ENCODE assay signal across 9 cellular contexts in the genomic region with DNA sequence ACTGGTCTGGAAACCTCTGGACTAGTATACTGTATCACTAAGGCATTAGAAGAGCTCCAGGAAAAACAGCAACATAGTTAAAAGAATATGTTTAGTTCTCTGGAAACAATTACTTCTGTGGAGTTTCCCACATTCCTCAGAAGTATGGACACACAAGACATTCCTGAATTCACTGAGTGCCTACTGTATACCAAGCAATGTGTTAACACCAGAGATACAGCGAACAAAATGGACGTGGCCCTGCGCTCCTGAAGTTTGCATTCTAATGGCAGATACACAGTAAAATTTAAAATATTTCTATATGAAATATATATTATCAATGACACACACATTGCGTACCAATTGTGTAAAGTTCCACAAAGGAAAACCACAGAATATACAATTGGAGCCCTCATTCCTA. TPM values are rescaled to one million over a fixed set of nuclear protein-coding genes. Genes with fewer than 3 reads are reported as not detected.
A peak's percentile ranks its signal among the peaks of the same experiment; 100 is the strongest.
DNase-seq lines count a peak whose midpoint lies in the region; ATAC-seq and TF ChIP-seq lines count a peak whose summit lies in the region.
"Had no signal": no experiment of that assay in that cellular context is flagged by ENCODE, and none has a peak within 500 bp of the region (broad histone marks: within the 10 kb centered on the region; RNA-seq: fewer than 3 reads in every experiment).

No MANE protein-coding gene starts in this region.

- TF ChIP-seq CTCF in BE2C (IDR thresholded peaks at IDR 0.05; ENCODE audit: low read depth, low read length), result no peak
- TF ChIP-seq CTCF in LNCaP clone FGC (IDR thresholded peaks at IDR 0.05; ENCODE audit: control insufficient read depth, extremely low read depth, insufficient read depth), result no peak
- no peak for TF ChIP-seq CTCF in colonic mucosa (IDR thresholded peaks at IDR 0.05)

- CTCF ChIA-PET in naive thymus-derived CD4-positive, alpha-beta T cell (lab: Charles Lee), result interaction anchor here (0.6 to 1.7 kb wide), 4 partner anchors 37 to 827 kb away, joined by 3 to 9 read pairs (median 4); no protein-coding TSS in a partner anchor

- H3K27ac ChIP-seq in colonic mucosa, result peak overlapping the region; percentile 71
- peak overlapping the region; percentile 87 for H3K27ac ChIP-seq in naive thymus-derived CD4-positive, alpha-beta T cell (ENCODE audit: low read depth, low read length)

- H3K36me3 Mint-ChIP-seq in naive thymus-derived CD4-positive, alpha-beta T cell, result peaks cover 3 to 29% (median 11%) of the 10 kb centered on the region in 5 donors

- H3K9me3 ChIP-seq in BE2C (no peaks in the 10 kb centered on the region), colonic mucosa (no peaks in the 10 kb centered on the region)
- no peaks in the 10 kb centered on the region for H3K9me3 ChIP-seq in naive thymus-derived CD4-positive, alpha-beta T cell (ENCODE audit: control insufficient read depth in 2 of 3, low read length in 3 of 3)

- H3K4me3 ChIP-seq in BE2C (ENCODE audit: low read depth, low read length) (peak overlapping the region; percentile 88), LNCaP clone FGC (ENCODE audit: low read depth, low read length) (peak overlapping the region; percentile 85), colonic mucosa (peak overlapping the region; percentile 74)
- H3K4me3 ChIP-seq in naive thymus-derived CD4-positive, alpha-beta T cell (ENCODE audit: low read length), result peak overlapping the region; percentile 63

- POLR2A ChIA-PET in naive thymus-derived CD4-positive, alpha-beta T cell (lab: Charles Lee), result interaction anchor here (0.6 to 0.7 kb wide), 2 partner anchors 307 to 524 kb away, joined by 3 to 4 read pairs; no protein-coding TSS in a partner anchor

- no peaks in the 10 kb centered on the region for H3K27me3 Mint-ChIP-seq in naive thymus-derived CD4-positive, alpha-beta T cell

- DNase-seq in BE2C (no peak), LNCaP clone FGC (ENCODE audit: low read depth) (no peak), colonic mucosa (no peak), T1000 (lab: John Stamatoyannopoulos, UW) (no peak), amygdala (lab: John Stamatoyannopoulos, UW) (no peak)
- DNase-seq in naive thymus-derived CD4-positive, alpha-beta T cell, result no peak
- DNase-seq in effector CD8-positive, alpha-beta T cell (lab: John Stamatoyannopoulos, UW), result no peak
- DNase-seq in stimulated activated naive CD4-positive, alpha-beta T cell (lab: John Stamatoyannopoulos, UW), result no peak
- DNase-seq: stimulated activated naive CD4-positive, alpha-beta T cell treated with Interleukin-2 at 50 U/mL for 16 hours had no signal

- H3K9me3 Mint-ChIP-seq in naive thymus-derived CD4-positive, alpha-beta T cell, result peaks cover 0 to 6% (median 0%) of the 10 kb centered on the region in 11 donors

- peak overlapping the region; percentile 52 to 85 for H3K9ac ChIP-seq in colonic mucosa (ENCODE audit: low read depth in 2 of 2, low read length in 2 of 2)

- H3K4me1 ChIP-seq in BE2C (peaks cover 8% of the 10 kb centered on the region), colonic mucosa (no peaks in the 10 kb centered on the region)
- H3K4me1 ChIP-seq in naive thymus-derived CD4-positive, alpha-beta T cell (ENCODE audit: control insufficient read depth in 2 of 2, insufficient read depth in 2 of 2, low read length in 2 of 2), result peaks cover 20 to 21% of the 10 kb centered on the region in 2 donors

- ATAC-seq in naive thymus-derived CD4-positive, alpha-beta T cell, result no peak

- H3K36me3 ChIP-seq in BE2C (peaks cover 10% of the 10 kb centered on the region), colonic mucosa (no peaks in the 10 kb centered on the region)
- peaks cover 0 to 32% (median 5%) of the 10 kb centered on the region in 3 experiments for H3K36me3 ChIP-seq in naive thymus-derived CD4-positive, alpha-beta T cell (ENCODE audit: control insufficient read depth in 2 of 3, insufficient read depth in 3 of 3, low read length in 3 of 3)

- H3K27me3 ChIP-seq in BE2C, result no peaks in the 10 kb centered on the region
- no peaks in the 10 kb centered on the region for H3K27me3 ChIP-seq in colonic mucosa
- H3K27me3 ChIP-seq in naive thymus-derived CD4-positive, alpha-beta T cell (ENCODE audit: control insufficient read depth in 2 of 2, insufficient read depth in 2 of 2, low read length in 2 of 2), result no peaks in the 10 kb centered on the region

- peak overlapping the region; percentile 88 to 99 (median 93) for H3K4me3 Mint-ChIP-seq in naive thymus-derived CD4-positive, alpha-beta T cell

- intact Hi-C loops in colonic mucosa (cut with DNase I), result no loop called here
- intact Hi-C loops in naive thymus-derived CD4-positive, alpha-beta T cell (cut with micrococcal nuclease), result loop anchor here (1.0 to 10.0 kb wide), 5 partner anchors 33 to 993 kb away; a partner anchor contains a TSS

- peak overlapping the region; percentile 85 to 96 (median 94) for H3K27ac Mint-ChIP-seq in naive thymus-derived CD4-positive, alpha-beta T cell

- peaks cover 18 to 52% (median 40%) of the 10 kb centered on the region in 7 donors for H3K4me1 Mint-ChIP-seq in naive thymus-derived CD4-positive, alpha-beta T cell

RNA-seq across cellular contexts. Expression of a gene that starts 1.1 kb away (rescaled TPM):
- polyA plus RNA-seq in BE2C (2012; ENCODE audit: insufficient read depth, insufficient read length, low read depth), result 23.5 TPM
- 10 to 100 TPM; 10.7 to 15.3 TPM for total RNA-seq in colonic mucosa
- 10 to 100 TPM; 14.5 to 37.6 (median 19.9) TPM for total RNA-seq in naive thymus-derived CD4-positive, alpha-beta T cell
- polyA plus RNA-seq in naive thymus-derived CD4-positive, alpha-beta T cell, result 10 to 100 TPM; 28.3 to 28.9 TPM

RNA-seq across cellular contexts. Expression of a gene that starts 14.6 kb away (rescaled TPM):
- not detected for polyA plus RNA-seq in BE2C (2012; ENCODE audit: insufficient read depth, insufficient read length, low read depth)
- not detected for total RNA-seq in colonic mucosa
- total RNA-seq in naive thymus-derived CD4-positive, alpha-beta T cell, result not detected
- polyA plus RNA-seq in naive thymus-derived CD4-positive, alpha-beta T cell, result not detected

RNA-seq across cellular contexts. Expression of a gene that starts 50.3 kb away (rescaled TPM):
- polyA plus RNA-seq in BE2C (2012; ENCODE audit: insufficient read depth, insufficient read length, low read depth), result 38.5 TPM
- 1 to 10 TPM; 2.9 to 3.6 TPM for total RNA-seq in colonic mucosa
- 10 to 100 TPM in 1 of 5 experiments, 1 to 10 TPM in 4; 1.1 to 18.2 (median 5.6) TPM for total RNA-seq in naive thymus-derived CD4-positive, alpha-beta T cell
- under 1 TPM; 0.52 to 0.54 TPM for polyA plus RNA-seq in naive thymus-derived CD4-positive, alpha-beta T cell
